In the genomic region with DNA sequence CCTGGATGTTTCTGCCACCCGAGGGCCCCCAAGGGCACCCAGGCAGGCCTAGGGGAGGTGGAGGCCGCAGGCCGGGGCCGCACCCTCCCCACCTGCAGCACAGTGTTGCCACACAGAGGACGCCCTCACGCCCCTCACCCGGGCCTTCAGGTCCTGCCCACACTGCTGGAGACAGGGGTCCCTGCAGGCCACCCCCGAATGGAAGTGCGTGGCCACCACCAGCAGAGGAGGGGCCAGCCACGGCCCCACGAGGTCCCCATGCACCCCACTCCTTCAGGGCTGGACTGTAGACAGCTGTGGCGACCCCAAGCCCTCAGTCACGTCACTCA, we compare ENCODE assay signal across 20 cellular contexts. TPM values are rescaled to one million over a fixed set of nuclear protein-coding genes. Genes with fewer than 3 reads are reported as not detected.
A peak's percentile ranks its signal among the peaks of the same experiment; 100 is the strongest.
DNase-seq lines count a peak whose midpoint lies in the region; ATAC-seq and TF ChIP-seq lines count a peak whose summit lies in the region.
"Had no signal": no experiment of that assay in that cellular context is flagged by ENCODE, and none has a peak within 500 bp of the region (broad histone marks: within the 10 kb centered on the region; RNA-seq: fewer than 3 reads in every experiment).

No MANE protein-coding gene starts in this region.

- H3K27me3 Mint-ChIP-seq in immature natural killer cell (ENCODE audit: low read depth in 3 of 3) = peaks cover 9 to 16% (median 12%) of the 10 kb centered on the region in 3 donors

- no peaks in the 10 kb centered on the region for H3K79me2 ChIP-seq in SK-N-SH (ENCODE audit: insufficient read depth)

- H3K27ac Mint-ChIP-seq in immature natural killer cell = peak overlapping the region in 4 of 6 donors; percentile 46 to 95 (median 86)
- peak overlapping the region; percentile 84 for H3K27ac Mint-ChIP-seq in stimulated activated effector memory CD8-positive, alpha-beta T cell treated with anti-CD3 and anti-CD28 coated beads, Interleukin-12 subunit alpha, Interleukin-12 subunit beta, amount 100 ng/mL, for 72 hours

- TF ChIP-seq CTCF in RWPE2 (IDR thresholded peaks at IDR 0.05; ENCODE audit: poor library complexity, severe bottlenecking) (no peak), SK-N-SH (IDR thresholded peaks at IDR 0.05) (no peak)

- H3K9me3 ChIP-seq in RWPE2 (ENCODE audit: severe bottlenecking) (no peaks in the 10 kb centered on the region), SK-N-SH (no peaks in the 10 kb centered on the region)
- H3K9me3 ChIP-seq: ascending aorta, upper lobe of left lung had no signal

- no peaks in the 10 kb centered on the region for H4K20me1 ChIP-seq in SK-N-SH (ENCODE audit: insufficient read depth)

- no peaks in the 10 kb centered on the region for H3K9me2 ChIP-seq in SK-N-SH

- H3K9ac ChIP-seq in SK-N-SH = no peak overlapping the region

- CTCF ChIA-PET in SK-N-SH (lab: Yijun Ruan, JAX) = interaction anchor here (2.8 kb wide), 1 partner anchor 11 kb away, joined by 26 read pairs; no protein-coding TSS in a partner anchor

- ATAC-seq in RWPE2 (ENCODE audit: low read depth) = no peak
- no peak for ATAC-seq in stimulated activated effector memory CD8-positive, alpha-beta T cell treated with anti-CD3 and anti-CD28 coated beads, Interleukin-12 subunit alpha, Interleukin-12 subunit beta, amount 100 ng/mL, for 72 hours
- no peak for ATAC-seq in esophagus mucosa

- peaks cover 46 to 48% of the 10 kb centered on the region in 2 donors for H3K4me1 Mint-ChIP-seq in immature natural killer cell
- H3K4me1 Mint-ChIP-seq in stimulated activated effector memory CD8-positive, alpha-beta T cell treated with anti-CD3 and anti-CD28 coated beads, Interleukin-12 subunit alpha, Interleukin-12 subunit beta, amount 100 ng/mL, for 72 hours = peaks cover 54% of the 10 kb centered on the region

- H3K27ac ChIP-seq in RWPE2 (ENCODE audit: poor library complexity, severe bottlenecking) (no peak overlapping the region), SK-N-SH (ENCODE audit: low read depth in 2 of 2, low read length in 1 of 2) (no peak overlapping the region)
- H3K27ac ChIP-seq: ascending aorta, upper lobe of left lung had no signal

- POLR2A ChIA-PET in SK-N-SH (lab: Yijun Ruan, JAX) = no interaction called here

- H2AFZ ChIP-seq in SK-N-SH (ENCODE audit: low read depth) = no peak overlapping the region

- H3K36me3 Mint-ChIP-seq in immature natural killer cell = no peaks in the 10 kb centered on the region
- H3K36me3 Mint-ChIP-seq in stimulated activated effector memory CD8-positive, alpha-beta T cell treated with anti-CD3 and anti-CD28 coated beads, Interleukin-12 subunit alpha, Interleukin-12 subunit beta, amount 100 ng/mL, for 72 hours = peaks cover 31% of the 10 kb centered on the region

- H3K4me3 Mint-ChIP-seq in immature natural killer cell = no peak overlapping the region
- no peak overlapping the region for H3K4me3 Mint-ChIP-seq in stimulated activated effector memory CD8-positive, alpha-beta T cell treated with anti-CD3 and anti-CD28 coated beads, Interleukin-12 subunit alpha, Interleukin-12 subunit beta, amount 100 ng/mL, for 72 hours
- H3K4me3 Mint-ChIP-seq: T-helper 2 cell treated with Interferon-gamma antibody and Interleukin-4, amounts not matched to agents 5 μg/mL and 100 μg/mL, for 36 hours had no signal

- H3K4me1 ChIP-seq in RWPE2 (ENCODE audit: insufficient read depth, poor library complexity, severe bottlenecking) = peaks cover 9% of the 10 kb centered on the region
- H3K4me1 ChIP-seq in SK-N-SH (ENCODE audit: control insufficient read depth in 1 of 2, insufficient read depth in 2 of 2, low read depth in 1 of 2, low read length in 1 of 2) = peaks cover 0 to 24% of the 10 kb centered on the region in 2 experiments; a peak in 1 of 4 replicates
- H3K4me1 ChIP-seq: ascending aorta had no signal

- peak; percentile 13 for DNase-seq in activated T-cell treated with anti-CD3 and anti-CD28 coated beads, Interleukin-2, amount 50 U/mL, for 1 hour
- DNase-seq in activated T-cell treated with anti-CD3 and anti-CD28 coated beads for 4 hours (no peak), RWPE2 (ENCODE audit: low spot score) (peak; percentile 40), immature natural killer cell (no peak), SK-N-SH (no peak), SK-N-DZ (ENCODE audit: low spot score) (no peak)
- no peak for DNase-seq in stimulated activated effector memory CD8-positive, alpha-beta T cell treated with anti-CD3 and anti-CD28 coated beads, Interleukin-12 subunit alpha, Interleukin-12 subunit beta, amount 100 ng/mL, for 72 hours (ENCODE audit: low spot score in 2 of 2)
- DNase-seq: ACHN; activated CD4-positive, alpha-beta T cell treated with anti-CD3 and anti-CD28 coated beads for 1 hour; dermis blood vessel endothelial cell; IMR-90; NCI-H2029; NCI-H510A; occipital lobe; SIG-M5 had no signal

- TF ChIP-seq EP300 in SK-N-SH (IDR thresholded peaks at IDR 0.05; ENCODE audit: borderline replicate concordance in 1 of 2, low read depth in 1 of 2, low read length in 1 of 2) = no peak

- H3K4me3 ChIP-seq in RWPE2 (ENCODE audit: severe bottlenecking) = no peak overlapping the region
- H3K4me3 ChIP-seq in SK-N-SH (ENCODE audit: low read depth in 2 of 2, low read length in 1 of 2) = no peak overlapping the region
- H3K4me3 ChIP-seq: ascending aorta, skin epidermis, upper lobe of left lung had no signal

- H3K36me3 ChIP-seq in RWPE2 (ENCODE audit: low read depth) (no peaks in the 10 kb centered on the region), SK-N-SH (replicated peaks in 1 of 2; ENCODE audit: control insufficient read depth in 1 of 2, insufficient read depth in 2 of 2, low read length in 1 of 2) (no peaks in the 10 kb centered on the region)

- H3K27me3 ChIP-seq in RWPE2 (ENCODE audit: insufficient read depth, poor library complexity, severe bottlenecking) = no peaks in the 10 kb centered on the region
- no peaks in the 10 kb centered on the region for H3K27me3 ChIP-seq in SK-N-SH (ENCODE audit: insufficient read depth)
- H3K27me3 ChIP-seq: ascending aorta, upper lobe of left lung had no signal

- no peaks in the 10 kb centered on the region for H3K9me3 Mint-ChIP-seq in immature natural killer cell
- H3K9me3 Mint-ChIP-seq in stimulated activated effector memory CD8-positive, alpha-beta T cell treated with anti-CD3 and anti-CD28 coated beads, Interleukin-12 subunit alpha, Interleukin-12 subunit beta, amount 100 ng/mL, for 72 hours = no peaks in the 10 kb centered on the region
- H3K9me3 Mint-ChIP-seq: T-helper 2 cell treated with Interferon-gamma antibody and Interleukin-4, amounts not matched to agents 5 μg/mL and 100 μg/mL, for 36 hours had no signal

- no peak for TF ChIP-seq RAD21 in SK-N-SH (IDR thresholded peaks at IDR 0.05; ENCODE audit: low read length)

- no peak overlapping the region for H3K4me2 ChIP-seq in SK-N-SH

- WGBS in SK-N-SH (ENCODE audit: low lambda C conversion rate) = 76% methylated on average over 7 of the region's 13 CpGs

- H3F3A ChIP-seq in SK-N-SH (replicated peaks; ENCODE audit: insufficient read depth) = peaks cover 4% of the 10 kb centered on the region

TF ChIP-seq in SK-N-SH, 30 proteins besides CTCF, POLR2A, EP300 and RAD21 (continues in another document):
- TF ChIP-seq TEAD4 (IDR thresholded peaks at IDR 0.05; ENCODE audit: borderline replicate concordance, insufficient read depth) = no peak
- TF ChIP-seq FOSL2 (IDR thresholded peaks at IDR 0.05; ENCODE audit: borderline replicate concordance, low read depth) = no peak
- TF ChIP-seq, protein P1, sequence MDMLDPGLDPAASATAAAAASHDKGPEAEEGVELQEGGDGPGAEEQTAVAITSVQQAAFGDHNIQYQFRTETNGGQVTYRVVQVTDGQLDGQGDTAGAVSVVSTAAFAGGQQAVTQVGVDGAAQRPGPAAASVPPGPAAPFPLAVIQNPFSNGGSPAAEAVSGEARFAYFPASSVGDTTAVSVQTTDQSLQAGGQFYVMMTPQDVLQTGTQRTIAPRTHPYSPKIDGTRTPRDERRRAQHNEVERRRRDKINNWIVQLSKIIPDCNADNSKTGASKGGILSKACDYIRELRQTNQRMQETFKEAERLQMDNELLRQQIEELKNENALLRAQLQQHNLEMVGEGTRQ (IDR thresholded peaks at IDR 0.05; ENCODE audit: borderline replicate concordance, low read depth, low read length) = no peak
- no peak for TF ChIP-seq ELF1 (IDR thresholded peaks at IDR 0.05)
- TF ChIP-seq, protein P2, sequence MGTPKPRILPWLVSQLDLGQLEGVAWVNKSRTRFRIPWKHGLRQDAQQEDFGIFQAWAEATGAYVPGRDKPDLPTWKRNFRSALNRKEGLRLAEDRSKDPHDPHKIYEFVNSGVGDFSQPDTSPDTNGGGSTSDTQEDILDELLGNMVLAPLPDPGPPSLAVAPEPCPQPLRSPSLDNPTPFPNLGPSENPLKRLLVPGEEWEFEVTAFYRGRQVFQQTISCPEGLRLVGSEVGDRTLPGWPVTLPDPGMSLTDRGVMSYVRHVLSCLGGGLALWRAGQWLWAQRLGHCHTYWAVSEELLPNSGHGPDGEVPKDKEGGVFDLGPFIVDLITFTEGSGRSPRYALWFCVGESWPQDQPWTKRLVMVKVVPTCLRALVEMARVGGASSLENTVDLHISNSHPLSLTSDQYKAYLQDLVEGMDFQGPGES (IDR thresholded peaks at IDR 0.05; ENCODE audit: low read depth, low read length) = no peak

RNA-seq across cellular contexts. Expression of gene ADAP1, which starts 35.4 kb away (rescaled TPM):
- polyA plus RNA-seq in immature natural killer cell = 10 to 100 TPM; 49.7 to 72.1 (median 55.1) TPM
- polyA plus RNA-seq in SK-N-SH (2012; rRNA removed) = 3.2 and 5.4 TPM in 2 replicates
- polyA plus RNA-seq in SK-N-SH (2012; cell fraction: cytosol; rRNA removed) = 2.0 and 2.8 TPM in 2 replicates
- 8.1 and 8.6 TPM in 2 replicates for polyA plus RNA-seq in SK-N-SH (2012; cell fraction: nucleus; rRNA removed)
- 5.7 TPM for total RNA-seq in esophagus mucosa
- 27.4 and 30.5 TPM in 2 replicates for polyA plus RNA-seq in SK-N-DZ (2014; cell fraction: cytosol; rRNA removed)
- 28.2 and 35.6 TPM in 2 replicates for polyA plus RNA-seq in SK-N-DZ (2014; cell fraction: nucleus; rRNA removed)

RNA-seq across cellular contexts. Expression of gene GET4, which starts 42.7 kb away (rescaled TPM):
- polyA plus RNA-seq in immature natural killer cell (10 to 100 TPM; 25.3 to 35.6 (median 25.5) TPM), SK-N-SH (2012; rRNA removed) (63.1 and 65.4 TPM in 2 replicates)
- 20.4 and 32.7 TPM in 2 replicates for polyA plus RNA-seq in SK-N-SH (2012; cell fraction: cytosol; rRNA removed)
- 341 and 380 TPM in 2 replicates for polyA plus RNA-seq in SK-N-SH (2012; cell fraction: nucleus; rRNA removed)
- total RNA-seq in esophagus mucosa = 21.6 TPM
- 58.8 and 60.9 TPM in 2 replicates for polyA plus RNA-seq in SK-N-DZ (2014; cell fraction: cytosol; rRNA removed)
- polyA plus RNA-seq in SK-N-DZ (2014; cell fraction: nucleus; rRNA removed) = 132 and 195 TPM in 2 replicates

RNA-seq across cellular contexts. Expression of gene COX19, which starts 56.3 kb away (rescaled TPM):
- 10 to 100 TPM; 12.7 to 24.0 (median 18.1) TPM for polyA plus RNA-seq in immature natural killer cell
- polyA plus RNA-seq in SK-N-SH (2012; rRNA removed) = 7.6 TPM in 2 replicates
- polyA plus RNA-seq in SK-N-SH (2012; cell fraction: cytosol; rRNA removed) = 6.4 and 7.5 TPM in 2 replicates
- 15.5 and 19.8 TPM in 2 replicates for polyA plus RNA-seq in SK-N-SH (2012; cell fraction: nucleus; rRNA removed)
- total RNA-seq in esophagus mucosa = 5.5 TPM
- 9.5 and 12.6 TPM in 2 replicates for polyA plus RNA-seq in SK-N-DZ (2014; cell fraction: cytosol; rRNA removed)
- 6.4 and 9.1 TPM in 2 replicates for polyA plus RNA-seq in SK-N-DZ (2014; cell fraction: nucleus; rRNA removed)

Comparison
In these comparisons a context has a peak if more than half of its experiments do, and no peak if none do; other contexts are left out.
1. DNase-seq: peak in activated T-cell treated with anti-CD3 and anti-CD28 coated beads, Interleukin-2, amount 50 U/mL, for 1 hour (single experiment) and RWPE2 (single experiment); none in activated T-cell treated with anti-CD3 and anti-CD28 coated beads for 4 hours (single experiment), immature natural killer cell (0 of 3), stimulated activated effector memory CD8-positive, alpha-beta T cell treated with anti-CD3 and anti-CD28 coated beads, Interleukin-12 subunit alpha, Interleukin-12 subunit beta, amount 100 ng/mL, for 72 hours (0 of 2), SK-N-SH (single experiment) and SK-N-DZ (single experiment).
2. RNA of gene ADAP1, which starts 35.4 kb away (polyA plus RNA-seq): 49.7 to 72.1 TPM in immature natural killer cell; 2.0 to 8.6 TPM in SK-N-SH; every median in the first group is over 4 times any median in the second.